1 cellular context compared by ENCODE assay signal in the genomic region with DNA sequence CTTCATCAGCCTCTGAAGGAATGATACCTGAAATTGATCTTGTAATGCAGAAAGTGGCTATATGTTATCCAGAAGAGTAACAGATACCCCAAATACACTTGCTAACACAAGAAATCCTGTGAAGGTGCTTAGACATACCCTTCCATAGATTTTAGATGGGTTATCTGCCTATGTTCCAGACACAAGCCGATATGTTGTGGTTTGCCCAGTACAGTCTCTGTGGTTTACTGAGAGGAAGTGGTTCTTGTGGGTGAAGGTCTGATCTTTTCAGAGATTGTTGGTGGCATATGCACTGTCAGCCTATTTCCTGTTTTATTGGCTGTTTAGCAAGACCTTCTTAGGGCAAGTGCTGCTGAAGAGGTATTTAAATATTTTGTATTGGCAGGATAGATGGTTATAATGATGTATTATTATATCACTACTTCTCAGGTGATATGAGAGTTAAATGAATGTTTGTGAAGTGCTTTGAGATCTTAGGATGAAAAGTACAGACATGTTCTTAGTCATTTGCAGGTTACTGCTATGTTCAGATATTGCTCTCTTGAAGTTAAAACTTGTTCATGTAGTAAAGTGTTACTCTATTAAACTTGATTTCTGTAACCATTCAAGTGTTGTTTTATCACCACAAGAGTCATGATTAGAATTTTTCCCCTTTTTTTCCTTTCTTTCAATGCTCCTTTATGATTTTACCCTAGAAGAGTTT.
A peak's percentile ranks its signal among the peaks of the same experiment; 100 is the strongest.
TF ChIP-seq lines count a peak whose summit lies in the region.

No MANE protein-coding gene starts in this region.

TF ChIP-seq in endothelial cell of umbilical vein, 7 proteins besides CTCF, POLR2A, EP300 and RAD21:
- TF ChIP-seq JUN (IDR thresholded peaks at IDR 0.05; ENCODE audit: borderline replicate concordance, insufficient read depth, insufficient read length, low read depth) (no peak), GATA2 (IDR thresholded peaks at IDR 0.05; ENCODE audit: insufficient read depth, insufficient read length, low read depth, low read length) (peak; percentile 83), POLR2AphosphoS5 (IDR thresholded peaks at IDR 0.05; ENCODE audit: insufficient read depth, low read depth, low read length) (peak; percentile 33)
